ENCODE assay signal across 23 cellular contexts in the genomic region with DNA sequence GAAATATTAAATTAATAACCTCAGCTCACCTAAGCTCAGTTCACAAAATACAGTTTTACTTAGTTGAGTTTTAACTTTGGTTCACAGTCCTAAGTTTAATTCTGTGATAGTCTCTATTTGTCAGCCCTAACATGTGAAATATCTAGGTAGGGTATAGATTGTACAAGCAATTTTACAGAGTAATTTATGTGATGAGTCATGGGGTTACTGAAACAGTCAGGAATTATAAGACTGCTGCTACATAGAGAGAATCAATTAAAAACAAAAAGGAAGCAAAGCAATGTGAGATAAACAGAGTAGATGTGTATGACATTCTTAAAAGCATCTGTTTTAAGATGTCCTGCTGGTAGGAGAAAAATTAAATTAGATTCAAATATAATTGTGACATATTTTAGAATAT.
"Had no signal": no experiment of that assay in that cellular context is flagged by ENCODE, and none has a peak within 500 bp of the region (broad histone marks: within the 10 kb centered on the region; RNA-seq: fewer than 3 reads in every experiment).

No MANE protein-coding gene starts in this region.

- H3K27ac ChIP-seq: neutrophil, parathyroid adenoma, sigmoid colon, spleen, testis had no signal

- H3K4me1 Mint-ChIP-seq: activated CD4-positive, alpha-beta memory T cell treated with anti-CD3 and anti-CD28 coated beads, Interleukin-2, amount 10 ng/mL, durations not matched to agents 7 days and 5 days; activated CD8-positive, alpha-beta memory T cell treated with anti-CD3 and anti-CD28 coated beads, Interleukin-2, amount 10 ng/mL, durations not matched to agents 7 days and 5 days; activated naive CD8-positive, alpha-beta T cell treated with anti-CD3 and anti-CD28 coated beads, Interleukin-2, amount 50 U/mL, for 24 hours; stimulated activated memory B cell treated with anti-CD40 and anti-IgM and Interleukin-4, amounts not matched to agents 10 μg/mL and 1 μg/mL and 100 μg/mL, for 72 hours had no signal

- H3K27ac Mint-ChIP-seq: activated CD4-positive, alpha-beta memory T cell treated with anti-CD3 and anti-CD28 coated beads, Interleukin-2, amount 10 ng/mL, durations not matched to agents 7 days and 5 days; activated CD8-positive, alpha-beta memory T cell treated with anti-CD3 and anti-CD28 coated beads, Interleukin-2, amount 10 ng/mL, durations not matched to agents 7 days and 5 days; activated naive CD4-positive, alpha-beta T cell treated with anti-CD3 and anti-CD28 coated beads for 36 hours; activated naive CD8-positive, alpha-beta T cell treated with anti-CD3 and anti-CD28 coated beads, Interleukin-2, amount 50 U/mL, for 24 hours; activated T-helper 2 cell treated with anti-CD3 and anti-CD28 coated beads, Interferon-gamma antibody, Interleukin-2, Interleukin-4, amounts not matched to agents 10 μg/mL and 5 μg/mL and 100 μg/mL, durations not matched to agents 14 hours and 24 hours and 36 hours; mesothelial cell of epicardium; natural killer cell treated with Interleukin-12 subunit alpha and Interleukin-12 subunit beta and Interleukin-15 and Interleukin-18, amount 100 ng/mL, for 72 hours; stimulated activated memory B cell treated with anti-CD40 and anti-IgM and Interleukin-4, amounts not matched to agents 10 μg/mL and 1 μg/mL and 100 μg/mL, for 72 hours; type B pancreatic cell had no signal

- H3K9ac ChIP-seq: parathyroid adenoma had no signal

- H3K4me3 ChIP-seq: lung, sigmoid colon, spleen, testis had no signal

- H3K36me3 Mint-ChIP-seq: activated CD8-positive, alpha-beta memory T cell treated with anti-CD3 and anti-CD28 coated beads, Interleukin-2, amount 10 ng/mL, durations not matched to agents 7 days and 5 days; mesothelial cell of epicardium; natural killer cell treated with Interleukin-12 subunit alpha and Interleukin-12 subunit beta and Interleukin-15 and Interleukin-18, amount 100 ng/mL, for 72 hours; stimulated activated memory B cell treated with anti-CD40 and anti-IgM and Interleukin-4, amounts not matched to agents 10 μg/mL and 1 μg/mL and 100 μg/mL, for 72 hours; type B pancreatic cell had no signal

- H3K27me3 Mint-ChIP-seq: activated CD4-positive, alpha-beta memory T cell treated with anti-CD3 and anti-CD28 coated beads, Interleukin-2, amount 10 ng/mL, durations not matched to agents 7 days and 5 days; activated CD8-positive, alpha-beta memory T cell treated with anti-CD3 and anti-CD28 coated beads, Interleukin-2, amount 10 ng/mL, durations not matched to agents 7 days and 5 days; activated naive CD8-positive, alpha-beta T cell treated with anti-CD3 and anti-CD28 coated beads, Interleukin-2, amount 50 U/mL, for 24 hours; natural killer cell treated with Interleukin-12 subunit alpha and Interleukin-12 subunit beta and Interleukin-15 and Interleukin-18, amount 100 ng/mL, for 72 hours; stimulated activated memory B cell treated with anti-CD40 and anti-IgM and Interleukin-4, amounts not matched to agents 10 μg/mL and 1 μg/mL and 100 μg/mL, for 72 hours; type B pancreatic cell had no signal

- DNase-seq: activated CD4-positive, alpha-beta memory T cell treated with anti-CD3 and anti-CD28 coated beads, Interleukin-2, amount 10 ng/mL, durations not matched to agents 7 days and 5 days; activated CD4-positive, alpha-beta T cell treated with anti-CD3 and anti-CD28 coated beads for 48 hours; activated CD4-positive, CD25-positive, alpha-beta regulatory T cell; activated CD8-positive, alpha-beta memory T cell treated with anti-CD3 and anti-CD28 coated beads, Interleukin-2, amount 10 ng/mL, durations not matched to agents 7 days and 5 days; activated naive CD4-positive, alpha-beta T cell treated with anti-CD3 and anti-CD28 coated beads for 36 hours; activated naive CD8-positive, alpha-beta T cell treated with anti-CD3 and anti-CD28 coated beads, Interleukin-2, amount 50 U/mL, for 24 hours; aorta; cortex of kidney; hippocampal formation; sigmoid colon; spleen; stimulated activated CD4-positive, alpha-beta T cell treated with anti-CD3 and anti-CD28 coated beads, Interleukin-4, amount 100 ng/mL, for 4 hours; T-helper 9 cell; testis had no signal

- H3K4me3 Mint-ChIP-seq: activated CD4-positive, alpha-beta memory T cell treated with anti-CD3 and anti-CD28 coated beads, Interleukin-2, amount 10 ng/mL, durations not matched to agents 7 days and 5 days; activated CD8-positive, alpha-beta memory T cell treated with anti-CD3 and anti-CD28 coated beads, Interleukin-2, amount 10 ng/mL, durations not matched to agents 7 days and 5 days; activated naive CD4-positive, alpha-beta T cell treated with anti-CD3 and anti-CD28 coated beads for 36 hours; activated naive CD8-positive, alpha-beta T cell treated with anti-CD3 and anti-CD28 coated beads, Interleukin-2, amount 50 U/mL, for 24 hours; mesothelial cell of epicardium; natural killer cell treated with Interleukin-12 subunit alpha and Interleukin-12 subunit beta and Interleukin-15 and Interleukin-18, amount 100 ng/mL, for 72 hours; stimulated activated memory B cell treated with anti-CD40 and anti-IgM and Interleukin-4, amounts not matched to agents 10 μg/mL and 1 μg/mL and 100 μg/mL, for 72 hours; type B pancreatic cell had no signal

- H3K9me3 ChIP-seq: neutrophil, sigmoid colon, spleen, testis had no signal

- ATAC-seq: activated CD8-positive, alpha-beta memory T cell treated with anti-CD3 and anti-CD28 coated beads, Interleukin-2, amount 10 ng/mL, durations not matched to agents 7 days and 5 days; activated naive CD8-positive, alpha-beta T cell treated with anti-CD3 and anti-CD28 coated beads, Interleukin-2, amount 50 U/mL, for 24 hours; left lobe of liver; natural killer cell treated with Interleukin-12 subunit alpha and Interleukin-12 subunit beta and Interleukin-15 and Interleukin-18, amount 100 ng/mL, for 72 hours; stimulated activated memory B cell treated with anti-CD40 and anti-IgM and Interleukin-4, amounts not matched to agents 10 μg/mL and 1 μg/mL and 100 μg/mL, for 72 hours had no signal

- H3K36me3 ChIP-seq: neutrophil, sigmoid colon, spleen had no signal

- H3K9me3 Mint-ChIP-seq: activated naive CD4-positive, alpha-beta T cell treated with anti-CD3 and anti-CD28 coated beads for 36 hours; activated naive CD8-positive, alpha-beta T cell treated with anti-CD3 and anti-CD28 coated beads, Interleukin-2, amount 50 U/mL, for 24 hours; activated T-helper 2 cell treated with anti-CD3 and anti-CD28 coated beads, Interferon-gamma antibody, Interleukin-2, Interleukin-4, amounts not matched to agents 10 μg/mL and 5 μg/mL and 100 μg/mL, durations not matched to agents 14 hours and 24 hours and 36 hours; mesothelial cell of epicardium; natural killer cell treated with Interleukin-12 subunit alpha and Interleukin-12 subunit beta and Interleukin-15 and Interleukin-18, amount 100 ng/mL, for 72 hours; stimulated activated memory B cell treated with anti-CD40 and anti-IgM and Interleukin-4, amounts not matched to agents 10 μg/mL and 1 μg/mL and 100 μg/mL, for 72 hours; type B pancreatic cell had no signal

- H3K4me1 ChIP-seq: parathyroid adenoma, sigmoid colon, spleen, testis had no signal

- H3K79me2 ChIP-seq: parathyroid adenoma had no signal

- H2AFZ ChIP-seq: parathyroid adenoma had no signal

- H3K27me3 ChIP-seq: neutrophil, sigmoid colon, spleen, testis had no signal
